ENCODE assay signal across 23 cellular contexts in the genomic region with DNA sequence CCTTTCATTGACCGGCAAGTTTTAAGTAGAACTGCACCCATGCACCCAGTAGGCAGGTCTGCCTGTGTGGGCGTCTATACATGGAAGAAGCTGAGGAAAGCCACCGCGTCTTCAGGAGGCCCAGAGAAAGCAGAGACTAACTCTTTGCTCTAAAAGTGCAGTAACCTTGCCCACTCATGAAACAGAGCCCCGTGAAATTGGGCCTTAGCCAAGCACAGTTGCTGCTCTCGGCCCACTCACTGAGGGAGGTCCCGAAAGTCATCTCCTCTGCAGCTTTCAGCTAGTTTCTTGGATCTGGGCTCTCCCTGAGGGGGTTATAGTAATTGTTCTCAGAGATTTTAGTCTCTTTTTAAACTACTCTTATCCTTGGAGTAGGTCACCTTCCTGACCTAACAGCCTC.
"Had no signal": no experiment of that assay in that cellular context is flagged by ENCODE, and none has a peak within 500 bp of the region (broad histone marks: within the 10 kb centered on the region; RNA-seq: fewer than 3 reads in every experiment).

No MANE protein-coding gene starts in this region.

- ATAC-seq: SK-N-SH treated with all-trans-retinoic acid at 6 μM for 48 hours had no signal

- H3K4me3 Mint-ChIP-seq: activated CD4-positive, alpha-beta T cell treated with anti-CD3 and anti-CD28 coated beads, Interleukin-2, amount 10 ng/mL, durations not matched to agents 24 days and 14 days; activated naive CD4-positive, alpha-beta T cell treated with anti-CD3 and anti-CD28 coated beads, Interleukin-2, amount 10 ng/mL, durations not matched to agents 7 days and 5 days; activated naive CD8-positive, alpha-beta T cell treated with anti-CD3 and anti-CD28 coated beads for 36 hours had no signal

- H3K9me3 ChIP-seq: SJSA1 had no signal

- H3K27me3 Mint-ChIP-seq: activated CD4-positive, alpha-beta T cell treated with anti-CD3 and anti-CD28 coated beads, Interleukin-2, amount 10 ng/mL, durations not matched to agents 24 days and 14 days; activated naive CD4-positive, alpha-beta T cell treated with anti-CD3 and anti-CD28 coated beads, Interleukin-2, amount 10 ng/mL, durations not matched to agents 7 days and 5 days; activated naive CD8-positive, alpha-beta T cell treated with anti-CD3 and anti-CD28 coated beads for 36 hours; activated T-helper 17 cell treated with anti-CD3 and anti-CD28 coated beads, Interleukin-2, amount 50 U/mL, for 72 hours had no signal

- DNase-seq: activated CD4-positive, alpha-beta T cell treated with anti-CD3 and anti-CD28 coated beads, Interleukin-2, amount 10 ng/mL, durations not matched to agents 24 days and 14 days; activated CD4-positive, alpha-beta T cell treated with anti-CD3 and anti-CD28 coated beads, Interleukin-2, amount 50 U/mL, for 48 hours; activated CD4-positive, CD25-positive, alpha-beta regulatory T cell treated with anti-CD3 and anti-CD28 coated beads, Interleukin-2, amount 50 U/mL, for 72 hours; activated gamma-delta T cell; activated naive CD4-positive, alpha-beta T cell treated with anti-CD3 and anti-CD28 coated beads, Interleukin-2, amount 10 ng/mL, durations not matched to agents 7 days and 5 days; activated naive CD8-positive, alpha-beta T cell treated with anti-CD3 and anti-CD28 coated beads for 36 hours; activated T-cell treated with anti-CD3 and anti-CD28 coated beads for 4 hours; activated T-cell treated with anti-CD3 and anti-CD28 coated beads, Interleukin-2, amount 50 U/mL, for 48 hours; brain microvascular endothelial cell; MM.1S; NCI-H1105; NCI-H1436; NCI-H1694 treated with DMSO at 0.1 percent for 48 hours; NCI-H2029 treated with DMSO at 0.1 percent for 48 hours; NCI-H345; NCI-H510A; NCI-H526 treated with DMSO at 0.1 percent for 48 hours; NCI-H82; SHP77; SW 1271 had no signal

- H3K27me3 ChIP-seq: brain microvascular endothelial cell, SJSA1 had no signal

- H3K27ac Mint-ChIP-seq: activated CD4-positive, alpha-beta T cell treated with anti-CD3 and anti-CD28 coated beads, Interleukin-2, amount 10 ng/mL, durations not matched to agents 24 days and 14 days had no signal

- H3K9me3 Mint-ChIP-seq: activated CD4-positive, alpha-beta T cell treated with anti-CD3 and anti-CD28 coated beads, Interleukin-2, amount 10 ng/mL, durations not matched to agents 24 days and 14 days; activated naive CD4-positive, alpha-beta T cell treated with anti-CD3 and anti-CD28 coated beads, Interleukin-2, amount 10 ng/mL, durations not matched to agents 7 days and 5 days; activated naive CD8-positive, alpha-beta T cell treated with anti-CD3 and anti-CD28 coated beads for 36 hours; activated T-helper 17 cell treated with anti-CD3 and anti-CD28 coated beads, Interleukin-2, amount 50 U/mL, for 72 hours had no signal

- H3K4me3 ChIP-seq: SJSA1 had no signal

- H3K27ac ChIP-seq: brain microvascular endothelial cell, SJSA1 had no signal
